9 cellular contexts compared by ENCODE assay signal in the genomic region with DNA sequence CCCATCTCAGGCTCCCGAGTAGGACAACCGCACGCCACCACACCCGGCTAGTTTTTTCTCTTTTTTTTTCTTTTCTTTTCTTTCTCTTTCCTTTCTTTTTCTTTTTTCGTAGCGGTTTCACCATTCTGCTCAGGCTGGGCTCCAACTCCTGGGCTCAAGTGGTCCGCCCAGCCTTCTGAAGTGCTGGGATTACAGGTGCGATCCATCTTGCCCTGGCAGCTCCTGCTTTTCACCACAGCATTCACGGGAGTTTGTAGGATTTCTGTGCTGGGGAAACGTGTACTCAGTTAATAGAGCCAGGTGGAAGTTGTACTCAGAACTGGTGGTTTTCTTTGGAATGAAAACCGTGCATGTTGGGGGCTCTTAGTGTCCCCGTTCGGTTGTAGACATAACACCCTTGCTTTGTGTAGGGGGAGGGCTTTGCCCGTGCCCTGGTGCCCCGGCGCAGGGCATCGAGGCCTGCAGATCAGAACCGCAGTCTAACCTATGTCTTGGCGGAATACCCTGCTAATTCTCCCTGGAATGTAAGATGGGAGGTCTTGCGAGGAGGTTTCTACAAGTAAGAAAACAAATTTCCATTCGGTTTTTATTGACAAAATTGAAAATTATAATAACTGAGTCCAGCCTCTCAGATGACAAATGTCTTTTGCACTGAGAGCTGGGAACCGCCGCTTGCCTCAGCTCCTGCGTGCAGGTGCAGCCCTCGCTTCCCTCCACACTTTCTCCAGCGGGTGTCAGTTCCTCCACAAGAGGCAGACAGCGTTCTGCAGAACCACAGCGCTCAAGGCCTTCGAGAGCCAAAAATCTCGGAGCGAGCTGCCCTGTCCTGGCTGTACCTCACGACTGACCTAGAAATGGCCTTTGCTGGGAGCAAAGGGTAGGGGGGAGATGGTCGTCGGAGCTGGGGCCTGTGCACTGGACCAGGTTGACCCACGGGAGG. TPM values are rescaled to one million over a fixed set of nuclear protein-coding genes. Genes with fewer than 3 reads are reported as not detected.
DNase-seq lines count a peak whose midpoint lies in the region; ATAC-seq, FAIRE-seq and TF ChIP-seq lines count a peak whose summit lies in the region.
"Not testable (repeated sequence)": the region's sequence is repeated elsewhere in the genome, so short reads cannot be mapped to it uniquely, and the experiment has no call there.
"Had no signal": no experiment of that assay in that cellular context is flagged by ENCODE, and none has a peak within 500 bp of the region (broad histone marks: within the 10 kb centered on the region; RNA-seq: fewer than 3 reads in every experiment).

No MANE protein-coding gene starts in this region.

- H3K9me3 ChIP-seq in CD4-positive, CD25-positive, alpha-beta regulatory T cell (ENCODE audit: control insufficient read depth in 2 of 2, low read length in 2 of 2); PC-3 (ENCODE audit: low read length); HepG2 (ENCODE audit: low read length); spleen: not testable (repeated sequence)

- not testable (repeated sequence) for H3K4me3 ChIP-seq in CD4-positive, CD25-positive, alpha-beta regulatory T cell (ENCODE audit: low read depth, low read length); HepG2 (replicated peaks in 1 of 3; ENCODE audit: insufficient read depth in 1 of 3, low read depth in 2 of 3, low read length in 3 of 3)
- H3K4me3 ChIP-seq in PC-3 (ENCODE audit: low read length) (0 out of 2 replicates have a peak overlapping the region, but pooled peaks have one; percentile 42), spleen (peak overlapping the region in 5 of 8 donors; percentile 20 to 69 (median 37))

- H3K9me3 Mint-ChIP-seq in CD4-positive, CD25-positive, alpha-beta regulatory T cell; activated T-cell treated with anti-CD3 and anti-CD28 coated beads, Interleukin-2, amount 50 U/mL, for 24 hours; chondrocyte (ENCODE audit: low read depth): not testable (repeated sequence)

- in situ Hi-C loops in HepG2 (cut with HindIII; ENCODE audit: extremely low pct_ligation_motif_present, low pct_unique_long_range_greater_than_20kb) = not testable (repeated sequence)

- not testable (repeated sequence) for TF ChIP-seq POLR2A in HepG2 (IDR thresholded peaks at IDR 0.05; ENCODE audit: insufficient read depth in 1 of 2, low read depth in 2 of 2, low read length in 2 of 2); spleen (IDR thresholded peaks at IDR 0.05)

- TF ChIP-seq CTCF in PC-3 (conservative IDR thresholded peaks at IDR 0.05; ENCODE audit: low read depth, low read length); chondrocyte (IDR thresholded peaks at IDR 0.05); HepG2 (CRISPR knock-in tag; IDR thresholded peaks at IDR 0.05); spleen (IDR thresholded peaks at IDR 0.05 in 8 of 11, conservative IDR thresholded peaks at IDR 0.05 in 3 of 11): not testable (repeated sequence)

- ATAC-seq in CD4-positive, CD25-positive, alpha-beta regulatory T cell (ENCODE audit: low read depth in 2 of 2) = peak in 1 of 2 donors; percentile 32
- peak; percentile 14 for ATAC-seq in GM21423 (IDR thresholded peaks at IDR 0.05; ENCODE audit: unreplicated experiment)
- peak; percentile 39 for ATAC-seq in HG03135 (IDR thresholded peaks at IDR 0.05; ENCODE audit: unreplicated experiment)
- ATAC-seq in PC-3 = peak; percentile 16
- ATAC-seq in HepG2 = peak; percentile 59

- H3K4me2 ChIP-seq in PC-3 (ENCODE audit: low read length) = peak overlapping the region; percentile 62
- H3K4me2 ChIP-seq in HepG2 (ENCODE audit: low read depth, low read length) = peak overlapping the region; percentile 68; the same call in 1 of the 2 replicates

- not testable (repeated sequence) for FAIRE-seq in HepG2 (lab: Jason Lieb, UNC)

- H3K27me3 Mint-ChIP-seq in CD4-positive, CD25-positive, alpha-beta regulatory T cell; activated T-cell treated with anti-CD3 and anti-CD28 coated beads, Interleukin-2, amount 50 U/mL, for 24 hours; chondrocyte (ENCODE audit: low read depth): not testable (repeated sequence)

- BruUV-seq in PC-3 (replicated peaks; lab: Mats Ljungman, UMichigan); HepG2 (replicated peaks; lab: Mats Ljungman, UMichigan): not testable (repeated sequence)

- H3K79me2 ChIP-seq in PC-3 (ENCODE audit: low read length); HepG2 (ENCODE audit: insufficient read depth, low read length): not testable (repeated sequence)

- not testable (repeated sequence) for H3K4me1 Mint-ChIP-seq in CD4-positive, CD25-positive, alpha-beta regulatory T cell; activated T-cell treated with anti-CD3 and anti-CD28 coated beads, Interleukin-2, amount 50 U/mL, for 24 hours (ENCODE audit: low read depth); chondrocyte (ENCODE audit: low read depth)

- TF ChIP-seq RAD21 in HepG2 (CRISPR knock-in tag; IDR thresholded peaks at IDR 0.05) = not testable (repeated sequence)

- not testable (repeated sequence) for H3K9ac ChIP-seq in PC-3 (ENCODE audit: low read length); HepG2 (ENCODE audit: insufficient read depth, low read depth, low read length)

- not testable (repeated sequence) for H3K27me3 ChIP-seq in CD4-positive, CD25-positive, alpha-beta regulatory T cell (ENCODE audit: control insufficient read depth, insufficient read depth, low read length); PC-3 (ENCODE audit: low read length); HepG2 (ENCODE audit: control insufficient read depth in 1 of 2, insufficient read depth in 2 of 2, low read length in 2 of 2); spleen (replicated peaks in 1 of 7)

- POLR2A ChIA-PET in PC-3 (lab: Charles Lee; ENCODE audit: unreplicated experiment) (interaction anchor here (0.7 to 0.8 kb wide), 2 partner anchors 189 to 260 kb away, joined by 6 to 10 read pairs; no protein-coding TSS in a partner anchor), HepG2 (lab: Yijun Ruan, JAX) (interaction anchor here (0.6 to 0.9 kb wide), 2 partner anchors 121 to 135 kb away, joined by 4 to 8 read pairs; no protein-coding TSS in a partner anchor)

- not testable (repeated sequence) for H3K36me3 Mint-ChIP-seq in CD4-positive, CD25-positive, alpha-beta regulatory T cell; activated T-cell treated with anti-CD3 and anti-CD28 coated beads, Interleukin-2, amount 50 U/mL, for 24 hours (ENCODE audit: low read depth); chondrocyte (ENCODE audit: low read depth)

- not testable (repeated sequence) for H3K36me3 ChIP-seq in CD4-positive, CD25-positive, alpha-beta regulatory T cell (ENCODE audit: control insufficient read depth, insufficient read depth, low read length); PC-3 (ENCODE audit: low read depth, low read length); HepG2 (replicated peaks in 1 of 2; ENCODE audit: control insufficient read depth in 1 of 2, insufficient read depth in 2 of 2, low read length in 2 of 2); spleen

- H3K9me2 ChIP-seq in PC-3 (replicated peaks; ENCODE audit: low read length) = not testable (repeated sequence)

- not testable (repeated sequence) for H3F3A ChIP-seq in PC-3 (ENCODE audit: low read length, unreplicated experiment)

- WGBS in HepG2 (ENCODE audit: low lambda C conversion rate) = 34% methylated on average over 16 of the region's 35 CpGs
- 9 to 29% (median 23%) methylated on average over 6 to 20 of the region's 35 CpGs for WGBS in spleen, 5 donors

- not testable (repeated sequence) for H2AFZ ChIP-seq in PC-3 (ENCODE audit: low read length); HepG2 (ENCODE audit: low read length)

- peak in 1 of 3 donors; percentile 37 for DNase-seq in CD4-positive, CD25-positive, alpha-beta regulatory T cell
- DNase-seq in PC-3; chondrocyte (ENCODE audit: low spot score); HepG2 (ENCODE audit: low spot score); spleen: not testable (repeated sequence)
- DNase-seq in activated T-cell treated with anti-CD3 and anti-CD28 coated beads, Interleukin-2, amount 50 U/mL, for 24 hours = peak; percentile 43

- H3K4me1 ChIP-seq in CD4-positive, CD25-positive, alpha-beta regulatory T cell (ENCODE audit: control insufficient read depth, insufficient read depth, low read length, poor library complexity, severe bottlenecking); PC-3 (ENCODE audit: insufficient read depth, low read length); HepG2 (ENCODE audit: insufficient read depth, low read length); spleen: not testable (repeated sequence)

- peak overlapping the region; percentile 73 for H3K27ac ChIP-seq in CD4-positive, CD25-positive, alpha-beta regulatory T cell (ENCODE audit: insufficient read depth, low read length, poor library complexity, severe bottlenecking)
- not testable (repeated sequence) for H3K27ac ChIP-seq in PC-3 (ENCODE audit: low read length); HepG2 (ENCODE audit: extremely low read length, insufficient read depth, low read length)
- peak overlapping the region in 6 of 8 donors; percentile 78 to 88 (median 82) for H3K27ac ChIP-seq in spleen

- peak overlapping the region in 2 of 3 donors; percentile 96 to 99 for H3K27ac Mint-ChIP-seq in CD4-positive, CD25-positive, alpha-beta regulatory T cell
- peak overlapping the region; percentile 99 for H3K27ac Mint-ChIP-seq in activated T-cell treated with anti-CD3 and anti-CD28 coated beads, Interleukin-2, amount 50 U/mL, for 24 hours
- H3K27ac Mint-ChIP-seq in chondrocyte (ENCODE audit: unreplicated experiment) = peak overlapping the region; percentile 88

- H3K4me3 Mint-ChIP-seq in CD4-positive, CD25-positive, alpha-beta regulatory T cell = peak overlapping the region; percentile 94 to 99 (median 96)
- peak overlapping the region; percentile 73 for H3K4me3 Mint-ChIP-seq in activated T-cell treated with anti-CD3 and anti-CD28 coated beads, Interleukin-2, amount 50 U/mL, for 24 hours
- H3K4me3 Mint-ChIP-seq in chondrocyte (ENCODE audit: unreplicated experiment) = peak overlapping the region; percentile 69

- intact Hi-C loops in PC-3 (cut with micrococcal nuclease) = loop anchor here (10.0 kb wide), 1 partner anchor 149 kb away; no protein-coding TSS in a partner anchor
- intact Hi-C loops in HepG2 (cut with micrococcal nuclease; ENCODE audit: unreplicated experiment); spleen (cut with DNase I; ENCODE audit: low total_unique reads): not testable (repeated sequence)

- not testable (repeated sequence) for TF ChIP-seq EP300 in HepG2 (IDR thresholded peaks at IDR 0.05; ENCODE audit: low read depth in 2 of 2, low read length in 2 of 2); HepG2 (CRISPR knock-in tag; IDR thresholded peaks at IDR 0.05; ENCODE audit: borderline replicate concordance)

- CTCF ChIA-PET in PC-3 (lab: Charles Lee); HepG2 (lab: Yijun Ruan, JAX; ENCODE audit: low intra/inter-chr PET ratio, low total read pairs): not testable (repeated sequence)

- H4K20me1 ChIP-seq in PC-3 (ENCODE audit: low read length); HepG2 (ENCODE audit: insufficient read depth, low read length): not testable (repeated sequence)

RNA-seq across cellular contexts. Expression of gene PPIAL4G, which starts 40.4 kb away (rescaled TPM):
- total RNA-seq in CD4-positive, CD25-positive, alpha-beta regulatory T cell = 0.20 TPM
- not detected for polyA plus RNA-seq in CD4-positive, CD25-positive, alpha-beta regulatory T cell
- total RNA-seq in PC-3 (2014; rRNA removed) (not detected in 2 replicates), chondrocyte (not detected in 3 replicates), HepG2 (2016; rRNA removed; fragmentation: Illumina TruSeq; extraction: Trizol) (not detected in 2 replicates), spleen (1 to 10 TPM in 1 of 7 donors, under 1 TPM in 6; 0.39 to 1.1 (median 0.79) TPM)
- not detected in 2 replicates for total RNA-seq in HepG2 (2016; cell fraction: cytosol; rRNA removed; fragmentation: Illumina TruSeq; extraction: Trizol; ENCODE audit: low read depth)
- total RNA-seq in HepG2 (2016; cell fraction: insoluble cytoplasmic fraction; rRNA removed; fragmentation: Illumina TruSeq; extraction: Trizol) = not detected in 2 replicates
- total RNA-seq in HepG2 (2016; cell fraction: membrane; rRNA removed; fragmentation: Illumina TruSeq; extraction: Trizol) = not detected in 2 replicates
- total RNA-seq in HepG2 (2016; cell fraction: nucleus; rRNA removed; fragmentation: Illumina TruSeq; extraction: Trizol) = not detected in 2 replicates
- polyA plus RNA-seq in HepG2 (2011; rRNA removed) (not detected in 2 replicates), spleen (under 1 TPM; 0.02 to 0.06 (median 0.02) TPM)
- polyA plus RNA-seq in HepG2 (2011; cell fraction: cytosol; rRNA removed) = not detected in 2 replicates
- polyA plus RNA-seq in HepG2 (2011; cell fraction: nucleus; rRNA removed) = not detected in 2 replicates
- polyA plus RNA-seq in HepG2 (2012) = not detected in 2 replicates
- not detected in 2 replicates for polyA plus RNA-seq in HepG2 (2016; cell fraction: cytosol; fragmentation: Illumina TruSeq; extraction: Trizol; ENCODE audit: low read depth)
- polyA plus RNA-seq in HepG2 (2016; cell fraction: insoluble cytoplasmic fraction; fragmentation: Illumina TruSeq; extraction: Trizol; ENCODE audit: low read depth) = not detected in 2 replicates
- not detected in 2 replicates for polyA plus RNA-seq in HepG2 (2016; cell fraction: membrane; fragmentation: Illumina TruSeq; extraction: Trizol; ENCODE audit: low read depth)
- polyA plus RNA-seq in HepG2 (2016; cell fraction: nucleus; fragmentation: Illumina TruSeq; extraction: Trizol; ENCODE audit: insufficient read depth, low read depth) = not detected in 2 replicates
- not detected in 2 replicates for polyA minus RNA-seq in HepG2 (2011; rRNA and poly(A)+ RNA removed; ENCODE audit: low replicate concordance)
- not detected in 2 replicates for polyA minus RNA-seq in HepG2 (2011; cell fraction: cytosol; rRNA and poly(A)+ RNA removed)
- 0.12 TPM in 1 of 2 replicates, not detected in the other for polyA minus RNA-seq in HepG2 (2011; cell fraction: nucleus; rRNA and poly(A)+ RNA removed)
- total RNA-seq: cardiac septum had no signal
